ENCODE assay signal across 8 cellular contexts in the genomic region with DNA sequence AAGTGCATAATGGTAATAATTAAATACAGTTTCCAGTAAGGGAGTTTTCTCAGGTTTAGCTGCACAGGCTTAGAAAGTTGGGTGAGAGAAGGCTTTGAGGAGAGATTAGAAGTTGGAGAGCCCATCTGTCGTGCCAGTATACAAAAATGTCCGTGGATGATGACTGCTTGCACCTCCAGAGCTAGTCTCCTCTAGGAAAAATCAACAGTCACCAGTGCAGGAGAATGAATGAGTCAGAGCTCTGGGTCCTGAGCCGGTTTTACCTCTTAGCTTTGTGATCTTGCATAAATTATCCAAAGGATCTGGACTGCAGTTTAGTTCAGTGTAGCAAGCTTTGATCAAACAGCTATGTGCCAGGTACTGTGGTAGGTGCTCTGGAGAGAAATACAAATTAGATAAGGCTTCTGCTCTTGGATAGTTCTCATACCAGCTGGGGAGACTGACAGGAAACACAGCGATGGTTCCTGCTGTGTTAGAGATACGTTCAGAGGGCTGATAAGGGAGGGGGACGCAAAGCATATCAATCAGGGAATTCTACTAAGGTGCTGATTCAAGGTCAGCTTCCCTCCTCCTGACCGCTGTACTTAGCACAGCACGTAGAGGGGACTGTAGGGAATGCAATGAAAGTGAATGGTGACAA.
DNase-seq lines count a peak whose midpoint lies in the region; ATAC-seq and TF ChIP-seq lines count a peak whose summit lies in the region.

No MANE protein-coding gene starts in this region.

- no peaks in the 10 kb centered on the region for H3K9me3 Mint-ChIP-seq in activated T-helper 17 cell treated with anti-CD3 and anti-CD28 coated beads, Interleukin-2, amount 50 U/mL, for 72 hours

- H3K4me3 ChIP-seq in epithelial cell of proximal tubule (ENCODE audit: low read depth, low read length), result peak overlapping the region; percentile 24

- no peak overlapping the region for H3K27ac Mint-ChIP-seq in activated T-helper 17 cell treated with anti-CD3 and anti-CD28 coated beads, Interleukin-2, amount 50 U/mL, for 72 hours

- H3K4me1 Mint-ChIP-seq in activated T-helper 17 cell treated with anti-CD3 and anti-CD28 coated beads, Interleukin-2, amount 50 U/mL, for 72 hours, result no peaks in the 10 kb centered on the region

- peak; percentile 83 for DNase-seq in EH (ENCODE audit: low read depth)
- DNase-seq in NCI-H345 treated with DMSO at 0.1 percent for 48 hours (lab: John Stamatoyannopoulos, UW; ENCODE audit: unreplicated experiment), result peak; percentile 64
- peak; percentile 82 for DNase-seq in epithelial cell of proximal tubule (ENCODE audit: low read depth)
- no peak for DNase-seq in omental fat pad (ENCODE audit: low spot score)
- no peak for DNase-seq in ureter (ENCODE audit: low spot score)

- TF ChIP-seq CTCF in epithelial cell of proximal tubule (conservative IDR thresholded peaks at IDR 0.05; ENCODE audit: low read depth, low read length) (no peak), omental fat pad (IDR thresholded peaks at IDR 0.05) (no peak)

- peaks cover 54% of the 10 kb centered on the region for H3K27me3 Mint-ChIP-seq in activated T-helper 17 cell treated with anti-CD3 and anti-CD28 coated beads, Interleukin-2, amount 50 U/mL, for 72 hours

- no peak overlapping the region for H3K4me3 Mint-ChIP-seq in activated T-helper 17 cell treated with anti-CD3 and anti-CD28 coated beads, Interleukin-2, amount 50 U/mL, for 72 hours

- no peaks in the 10 kb centered on the region for H3K36me3 Mint-ChIP-seq in activated T-helper 17 cell treated with anti-CD3 and anti-CD28 coated beads, Interleukin-2, amount 50 U/mL, for 72 hours (ENCODE audit: low read depth)

- peak; percentile 65 for ATAC-seq in omental fat pad (ENCODE audit: low FRiP score)
- no peak for ATAC-seq in GM21619 (IDR thresholded peaks at IDR 0.05; ENCODE audit: unreplicated experiment)
- ATAC-seq in HG03565 (IDR thresholded peaks at IDR 0.05; ENCODE audit: unreplicated experiment), result no peak
- no peak for ATAC-seq in activated T-helper 17 cell treated with anti-CD3 and anti-CD28 coated beads, Interleukin-2, amount 50 U/mL, for 72 hours (replicated peaks)

Comparison
In these comparisons a context has a peak if more than half of its experiments do, and no peak if none do; other contexts are left out.
1. DNase-seq: peak in EH (single experiment), NCI-H345 treated with DMSO at 0.1 percent for 48 hours (single experiment) and epithelial cell of proximal tubule (single experiment); none in omental fat pad (single experiment) and ureter (single experiment).